9 cellular contexts compared by ENCODE assay signal in genomic region chr19:13260883-13261653, GRCh38.
DNase-seq lines count a peak whose midpoint lies in the region; ATAC-seq and TF ChIP-seq lines count a peak whose summit lies in the region.
"Had no signal": no experiment of that assay in that cellular context is flagged by ENCODE, and none has a peak within 500 bp of the region (broad histone marks: within the 10 kb centered on the region; RNA-seq: fewer than 3 reads in every experiment).

No MANE protein-coding gene starts in this region.

- no peaks in the 10 kb centered on the region for H3K9me3 Mint-ChIP-seq in activated naive CD4-positive, alpha-beta T cell treated with anti-CD3 and anti-CD28 coated beads, Interleukin-2, amount 50 U/mL, for 24 hours
- H3K9me3 Mint-ChIP-seq in T-helper 1 cell treated with Interleukin-12 subunit alpha and Interleukin-12 subunit beta and Interleukin-4 antibody, amounts not matched to agents 30 μg/mL and 1 μg/mL, for 36 hours = peaks cover 7% of the 10 kb centered on the region

- no peak overlapping the region for H3K4me3 Mint-ChIP-seq in activated naive CD4-positive, alpha-beta T cell treated with anti-CD3 and anti-CD28 coated beads, Interleukin-2, amount 50 U/mL, for 24 hours
- peak overlapping the region; percentile 25 for H3K4me3 Mint-ChIP-seq in T-helper 1 cell treated with Interleukin-12 subunit alpha and Interleukin-12 subunit beta and Interleukin-4 antibody, amounts not matched to agents 30 μg/mL and 1 μg/mL, for 36 hours
- H3K4me3 Mint-ChIP-seq: brain had no signal

- peaks cover 6% of the 10 kb centered on the region for H3K27me3 ChIP-seq in foreskin keratinocyte

- H3K27me3 Mint-ChIP-seq in activated naive CD4-positive, alpha-beta T cell treated with anti-CD3 and anti-CD28 coated beads, Interleukin-2, amount 50 U/mL, for 24 hours = peaks cover 3% of the 10 kb centered on the region
- peaks cover 21% of the 10 kb centered on the region for H3K27me3 Mint-ChIP-seq in T-helper 1 cell treated with Interleukin-12 subunit alpha and Interleukin-12 subunit beta and Interleukin-4 antibody, amounts not matched to agents 30 μg/mL and 1 μg/mL, for 36 hours (ENCODE audit: low read depth)
- H3K27me3 Mint-ChIP-seq: brain had no signal

- peaks cover 9% of the 10 kb centered on the region for H3K4me1 ChIP-seq in foreskin keratinocyte

- TF ChIP-seq CTCF in foreskin keratinocyte (conservative IDR thresholded peaks at IDR 0.05) = no peak

- no peaks in the 10 kb centered on the region for H3K36me3 Mint-ChIP-seq in activated naive CD4-positive, alpha-beta T cell treated with anti-CD3 and anti-CD28 coated beads, Interleukin-2, amount 50 U/mL, for 24 hours
- no peaks in the 10 kb centered on the region for H3K36me3 Mint-ChIP-seq in T-helper 1 cell treated with Interleukin-12 subunit alpha and Interleukin-12 subunit beta and Interleukin-4 antibody, amounts not matched to agents 30 μg/mL and 1 μg/mL, for 36 hours (ENCODE audit: low read depth)

- H3K27ac Mint-ChIP-seq in activated naive CD4-positive, alpha-beta T cell treated with anti-CD3 and anti-CD28 coated beads, Interleukin-2, amount 50 U/mL, for 24 hours = peak overlapping the region; percentile 85
- peak overlapping the region; percentile 63 for H3K27ac Mint-ChIP-seq in T-helper 1 cell treated with Interleukin-12 subunit alpha and Interleukin-12 subunit beta and Interleukin-4 antibody, amounts not matched to agents 30 μg/mL and 1 μg/mL, for 36 hours

- H3K4me1 Mint-ChIP-seq in activated naive CD4-positive, alpha-beta T cell treated with anti-CD3 and anti-CD28 coated beads, Interleukin-2, amount 50 U/mL, for 24 hours = peaks cover 8% of the 10 kb centered on the region
- H3K4me1 Mint-ChIP-seq in T-helper 1 cell treated with Interleukin-12 subunit alpha and Interleukin-12 subunit beta and Interleukin-4 antibody, amounts not matched to agents 30 μg/mL and 1 μg/mL, for 36 hours (ENCODE audit: low read depth) = peaks cover 11% of the 10 kb centered on the region
- H3K4me1 Mint-ChIP-seq: brain had no signal

- no peak for DNase-seq in activated naive CD4-positive, alpha-beta T cell (lab: John Stamatoyannopoulos, UW)
- DNase-seq in foreskin keratinocyte (peak; percentile 82 to 92), amygdala (lab: John Stamatoyannopoulos, UW) (no peak), T-helper 9 cell (no peak)

- H3K27ac ChIP-seq in foreskin keratinocyte = peak overlapping the region; percentile 45

- ATAC-seq in HG03097 (IDR thresholded peaks at IDR 0.05; ENCODE audit: low FRiP score, unreplicated experiment) = peak; percentile 71
- ATAC-seq in foreskin keratinocyte = peak; percentile 84
- no peak for ATAC-seq in HG03571 (IDR thresholded peaks at IDR 0.05; ENCODE audit: unreplicated experiment)

Comparison
In these comparisons a context has a peak if more than half of its experiments do, and no peak if none do; other contexts are left out.
1. DNase-seq: peak in foreskin keratinocyte (2 of 2); none in activated naive CD4-positive, alpha-beta T cell (0 of 4), amygdala (0 of 56) and T-helper 9 cell (single experiment).